26 cellular contexts compared by ENCODE assay signal in the genomic region with DNA sequence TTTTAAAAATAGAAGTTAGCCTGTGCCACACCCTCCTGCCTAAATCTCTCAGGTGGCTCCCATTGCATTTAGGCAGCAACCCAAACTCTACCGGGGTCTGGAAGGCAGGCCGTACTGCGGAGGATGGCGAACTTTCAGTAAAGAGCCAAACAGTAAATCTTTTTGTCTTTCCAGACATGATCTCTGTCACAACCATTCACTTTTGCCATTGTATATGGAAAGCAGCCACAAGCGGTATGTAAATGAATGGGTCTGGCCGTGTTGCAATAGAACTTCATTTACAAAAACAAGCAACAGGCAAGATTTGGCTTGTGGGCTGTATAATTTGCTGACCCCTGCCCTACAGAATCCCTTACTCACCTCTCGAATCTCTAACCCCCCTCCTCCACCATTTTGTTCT. TPM values are rescaled to one million over a fixed set of nuclear protein-coding genes. Genes with fewer than 3 reads are reported as not detected.
DNase-seq lines count a peak whose midpoint lies in the region; ATAC-seq, FAIRE-seq and TF ChIP-seq lines count a peak whose summit lies in the region.
"Had no signal": no experiment of that assay in that cellular context is flagged by ENCODE, and none has a peak within 500 bp of the region (broad histone marks: within the 10 kb centered on the region; RNA-seq: fewer than 3 reads in every experiment).

No MANE protein-coding gene starts in this region.

- H3K9me3 ChIP-seq in astrocyte (ENCODE audit: insufficient read depth, low read depth, low read length) = no peaks in the 10 kb centered on the region
- no peaks in the 10 kb centered on the region for H3K9me3 ChIP-seq in mesenchymal stem cell (ENCODE audit: control insufficient read depth, low read length)
- H3K9me3 ChIP-seq: ovary, tibial nerve had no signal

- no peak overlapping the region for H3K9ac ChIP-seq in astrocyte (ENCODE audit: low read length)
- H3K9ac ChIP-seq in mesenchymal stem cell (ENCODE audit: low read length) = no peak overlapping the region

- no peaks in the 10 kb centered on the region for H3K27me3 ChIP-seq in astrocyte (ENCODE audit: insufficient read depth, low read length)
- H3K27me3 ChIP-seq in mesenchymal stem cell (ENCODE audit: control insufficient read depth in 1 of 2, insufficient read depth in 1 of 2, low read length in 2 of 2) = peaks cover 0 to 24% of the 10 kb centered on the region in 2 experiments
- H3K27me3 ChIP-seq: brain microvascular endothelial cell, ovary had no signal

- H3K27ac ChIP-seq in astrocyte (ENCODE audit: low read depth, low read length) = no peak overlapping the region
- H3K27ac ChIP-seq in mesenchymal stem cell (ENCODE audit: low read length, poor library complexity, severe bottlenecking) = no peak overlapping the region
- H3K27ac ChIP-seq: brain microvascular endothelial cell, dorsolateral prefrontal cortex, ovary, tibial nerve had no signal

- FAIRE-seq in GM12892 (lab: Jason Lieb, UNC) (peak; percentile 36), astrocyte (lab: Jason Lieb, UNC) (peak; percentile 29), GM19239 (lab: Jason Lieb, UNC) (no peak)
- FAIRE-seq: endothelial cell of umbilical vein, G401.6 had no signal

- no peaks in the 10 kb centered on the region for H3K36me3 Mint-ChIP-seq in astrocyte (ENCODE audit: low read depth, unreplicated experiment)
- H3K36me3 Mint-ChIP-seq: mesothelial cell of epicardium, naive B cell had no signal

- no peak overlapping the region for H3K4me3 Mint-ChIP-seq in astrocyte (ENCODE audit: unreplicated experiment)
- H3K4me3 Mint-ChIP-seq: activated T-cell treated with anti-CD3 and anti-CD28 coated beads, Interleukin-2, amount 50 U/mL, for 24 hours; mesothelial cell of epicardium had no signal

- no peak overlapping the region for H2BK12ac ChIP-seq in mesenchymal stem cell (ENCODE audit: low read length in 2 of 2)

- H3K4me1 ChIP-seq in astrocyte (ENCODE audit: insufficient read depth, low read length) = no peaks in the 10 kb centered on the region
- H3K4me1 ChIP-seq in mesenchymal stem cell (ENCODE audit: control insufficient read depth, insufficient read depth, low read depth, low read length) = peaks cover 2% of the 10 kb centered on the region
- H3K4me1 ChIP-seq: tibial nerve had no signal

- ATAC-seq in omental fat pad (ENCODE audit: low FRiP score) = no peak
- ATAC-seq: left ventricle myocardium superior, Right ventricle myocardium inferior, SK-N-SH treated with all-trans-retinoic acid at 6 μM for 48 hours had no signal

- H3K4me3 ChIP-seq in astrocyte (ENCODE audit: insufficient read depth, low read depth, low read length) (no peak overlapping the region), mesenchymal stem cell (ENCODE audit: insufficient read depth in 1 of 2, low read depth in 1 of 2, low read length in 2 of 2) (no peak overlapping the region)
- H3K4me3 ChIP-seq: ovary, tibial nerve had no signal

- H3K4me2 ChIP-seq in astrocyte (ENCODE audit: low read length) = peak overlapping the region; percentile 50
- no peak overlapping the region for H3K4me2 ChIP-seq in mesenchymal stem cell (ENCODE audit: low read length, poor library complexity, severe bottlenecking)

- no peak overlapping the region for H3K4ac ChIP-seq in mesenchymal stem cell (ENCODE audit: low read depth in 1 of 2, low read length in 2 of 2)

- no peak overlapping the region for H3K23ac ChIP-seq in mesenchymal stem cell (ENCODE audit: low read length in 2 of 2)

- no peak overlapping the region for H4K91ac ChIP-seq in mesenchymal stem cell (ENCODE audit: low read length)

- H4K20me1 ChIP-seq in astrocyte (ENCODE audit: insufficient read depth, low read length) = no peaks in the 10 kb centered on the region

- no peak overlapping the region for H4K8ac ChIP-seq in mesenchymal stem cell (ENCODE audit: low read length)

- H3K9me3 Mint-ChIP-seq in astrocyte (ENCODE audit: unreplicated experiment) = no peaks in the 10 kb centered on the region
- H3K9me3 Mint-ChIP-seq: activated T-cell treated with anti-CD3 and anti-CD28 coated beads, Interleukin-2, amount 50 U/mL, for 24 hours; mesothelial cell of epicardium had no signal

- 73% methylated on average over 6 of the region's 7 CpGs for WGBS in mesenchymal stem cell

- H3K18ac ChIP-seq in mesenchymal stem cell (ENCODE audit: low read depth in 1 of 2, low read length in 2 of 2) = no peak overlapping the region

- TF ChIP-seq CTCF in astrocyte (IDR thresholded peaks at IDR 0.05; ENCODE audit: insufficient read depth, low read depth, low read length) (no peak), omental fat pad (IDR thresholded peaks at IDR 0.05) (no peak)

- DNase-seq in GM12892 (ENCODE audit: insufficient read length) (no peak), NCI-H2227 (lab: John Stamatoyannopoulos, UW; ENCODE audit: unreplicated experiment) (peak; percentile 18), astrocyte (ENCODE audit: low read depth) (peak; percentile 2), mesenchymal stem cell (peak; percentile 4), omental fat pad (ENCODE audit: low spot score) (no peak), GM19239 (ENCODE audit: insufficient read length, low spot score) (no peak), T1000 (lab: John Stamatoyannopoulos, UW) (no peak)
- no peak for DNase-seq in activated naive CD4-positive, alpha-beta T cell treated with Interleukin-2 at 50 U/mL for 16 hours
- DNase-seq: activated CD4-positive, alpha-beta T cell treated with anti-CD3 and anti-CD28 coated beads for 48 hours; activated T-cell treated with anti-CD3 and anti-CD28 coated beads, Interleukin-2, amount 50 U/mL, for 24 hours; brain microvascular endothelial cell; DMS53; dorsolateral prefrontal cortex; islet precursor cell; left ventricle myocardium superior; naive B cell; NCI-H1092; NCI-H187; ovary; T-helper 2 cell had no signal

- no peaks in the 10 kb centered on the region for H3K79me1 ChIP-seq in mesenchymal stem cell (replicated peaks; ENCODE audit: low read length, poor library complexity, severe bottlenecking)

- no peak overlapping the region for H2BK120ac ChIP-seq in mesenchymal stem cell (ENCODE audit: low read depth, low read length)

- H3K27me3 Mint-ChIP-seq in astrocyte (ENCODE audit: low read depth, unreplicated experiment) = no peaks in the 10 kb centered on the region
- H3K27me3 Mint-ChIP-seq: naive B cell had no signal

- peaks cover 5% of the 10 kb centered on the region for H3K4me1 Mint-ChIP-seq in astrocyte (ENCODE audit: low read depth, unreplicated experiment)

- no peak for TF ChIP-seq POLR2A in GM12892 (IDR thresholded peaks at IDR 0.05; ENCODE audit: low read depth, low read length)

- H3K36me3 ChIP-seq in astrocyte (ENCODE audit: insufficient read depth, low read length) (no peaks in the 10 kb centered on the region), mesenchymal stem cell (ENCODE audit: control insufficient read depth in 1 of 2, insufficient read depth in 2 of 2, low read depth in 1 of 2, low read length in 2 of 2) (no peaks in the 10 kb centered on the region)
- H3K36me3 ChIP-seq: brain microvascular endothelial cell, ovary, tibial nerve had no signal

- H2BK5ac ChIP-seq in mesenchymal stem cell (ENCODE audit: low read depth, low read length, poor library complexity, severe bottlenecking) = no peak overlapping the region

- no peaks in the 10 kb centered on the region for H3K79me2 ChIP-seq in astrocyte (ENCODE audit: insufficient read depth, low read length)

- no peak overlapping the region for H2AFZ ChIP-seq in astrocyte (ENCODE audit: low read depth, low read length)
- H2AFZ ChIP-seq in mesenchymal stem cell (ENCODE audit: low read depth, low read length) = no peak overlapping the region

- H2BK15ac ChIP-seq in mesenchymal stem cell (ENCODE audit: low read depth, poor library complexity, severe bottlenecking) = no peak overlapping the region

- no peak overlapping the region for H3K14ac ChIP-seq in mesenchymal stem cell (ENCODE audit: low read length in 2 of 2)

- no peak overlapping the region for H3K27ac Mint-ChIP-seq in astrocyte (ENCODE audit: unreplicated experiment)
- H3K27ac Mint-ChIP-seq: activated T-cell treated with anti-CD3 and anti-CD28 coated beads, Interleukin-2, amount 50 U/mL, for 24 hours; mesothelial cell of epicardium had no signal

- H2AK5ac ChIP-seq in mesenchymal stem cell (ENCODE audit: low read length, severe bottlenecking) = no peak overlapping the region

RNA-seq across cellular contexts. Expression of gene RADX, which starts 3.3 kb away (rescaled TPM):
- 13.2 TPM for polyA plus RNA-seq in GM12892 (2012; ENCODE audit: missing spikeins)
- 3.0 and 3.9 TPM in 2 replicates for total RNA-seq in astrocyte
- 2.6 TPM for polyA plus RNA-seq in mesenchymal stem cell (2013, experiment 1 of 2)
- polyA plus RNA-seq in mesenchymal stem cell (2013, experiment 2 of 2) = 2.5 TPM
- total RNA-seq in omental fat pad = 1 to 10 TPM; 1.2 to 4.3 (median 2.4) TPM
- total RNA-seq: endothelial cell of umbilical vein had no signal

Comparison
In these comparisons a context has a peak if more than half of its experiments do, and no peak if none do; other contexts are left out.
1. DNase-seq: peak in NCI-H2227 (single experiment), astrocyte (single experiment) and mesenchymal stem cell (single experiment); none in GM12892 (single experiment), omental fat pad (single experiment), GM19239 (single experiment), activated naive CD4-positive, alpha-beta T cell treated with Interleukin-2 at 50 U/mL for 16 hours (single experiment) and T1000 (single experiment).